15 cellular contexts compared by ENCODE assay signal in genomic region chr2:62142054-62142453, GRCh38. TPM values are rescaled to one million over a fixed set of nuclear protein-coding genes. Genes with fewer than 3 reads are reported as not detected.
DNase-seq lines count a peak whose midpoint lies in the region; ATAC-seq and TF ChIP-seq lines count a peak whose summit lies in the region.
"Had no signal": no experiment of that assay in that cellular context is flagged by ENCODE, and none has a peak within 500 bp of the region (broad histone marks: within the 10 kb centered on the region; RNA-seq: fewer than 3 reads in every experiment).

No MANE protein-coding gene starts in this region.

- no peak overlapping the region for H3K27ac ChIP-seq in GM23338 (ENCODE audit: low read depth)
- H3K27ac ChIP-seq in left lung, result no peak overlapping the region
- H3K27ac ChIP-seq: neutrophil had no signal

- peaks cover 6% of the 10 kb centered on the region; the same call in 1 of the 2 replicates for H3K9me2 ChIP-seq in GM23338 (ENCODE audit: insufficient read depth)

- H3K9me3 Mint-ChIP-seq in memory B cell (no peaks in the 10 kb centered on the region), GM23338 (no peaks in the 10 kb centered on the region)
- H3K9me3 Mint-ChIP-seq: activated naive CD4-positive, alpha-beta T cell treated with anti-CD3 and anti-CD28 coated beads for 36 hours; CD8-positive, alpha-beta memory T cell; stimulated activated naive CD8-positive, alpha-beta T cell treated with anti-CD3 and anti-CD28 coated beads, Interleukin-15, Interleukin-2, amounts not matched to agents 100 ng/mL and 50 ng/mL, for 24 hours had no signal

- H3K9me3 ChIP-seq in left lung, result no peaks in the 10 kb centered on the region
- H3K9me3 ChIP-seq: neutrophil had no signal

- H3K27me3 ChIP-seq in GM23338 (ENCODE audit: insufficient read depth) (no peaks in the 10 kb centered on the region), left lung (no peaks in the 10 kb centered on the region)
- H3K27me3 ChIP-seq: neutrophil had no signal

- DNase-seq in NCI-H2171 treated with DMSO at 0.1 percent for 48 hours (lab: John Stamatoyannopoulos, UW), result peak; percentile 38
- DNase-seq in NCI-H2171 (lab: John Stamatoyannopoulos, UW), result no peak
- no peak for DNase-seq in memory B cell (ENCODE audit: low spot score in 2 of 2)
- no peak for DNase-seq in GM23338 (ENCODE audit: low spot score)
- no peak for DNase-seq in left lung
- no peak for DNase-seq in NCI-H1417 treated with DMSO at 0.1 percent for 48 hours (lab: John Stamatoyannopoulos, UW)
- DNase-seq: activated naive CD4-positive, alpha-beta T cell treated with anti-CD3 and anti-CD28 coated beads for 36 hours; CD8-positive, alpha-beta memory T cell; foreskin fibroblast; mesenchymal stem cell; NCI-H1048 had no signal

- H3K4me3 ChIP-seq in GM23338 (no peak overlapping the region), left lung (no peak overlapping the region)

- no peak overlapping the region for H3K4me3 Mint-ChIP-seq in memory B cell
- no peak overlapping the region for H3K4me3 Mint-ChIP-seq in GM23338
- H3K4me3 Mint-ChIP-seq: activated naive CD4-positive, alpha-beta T cell treated with anti-CD3 and anti-CD28 coated beads for 36 hours; CD8-positive, alpha-beta memory T cell; stimulated activated naive CD8-positive, alpha-beta T cell treated with anti-CD3 and anti-CD28 coated beads, Interleukin-15, Interleukin-2, amounts not matched to agents 100 ng/mL and 50 ng/mL, for 24 hours had no signal

- H3K27me3 Mint-ChIP-seq in memory B cell, result no peaks in the 10 kb centered on the region
- H3K27me3 Mint-ChIP-seq in GM23338 (ENCODE audit: insufficient read depth, low read depth, poor library complexity), result peaks cover 2% of the 10 kb centered on the region
- H3K27me3 Mint-ChIP-seq: CD8-positive, alpha-beta memory T cell; stimulated activated naive CD8-positive, alpha-beta T cell treated with anti-CD3 and anti-CD28 coated beads, Interleukin-15, Interleukin-2, amounts not matched to agents 100 ng/mL and 50 ng/mL, for 24 hours had no signal

- H3K36me3 Mint-ChIP-seq in memory B cell (peaks cover 3% of the 10 kb centered on the region), GM23338 (ENCODE audit: low read depth) (no peaks in the 10 kb centered on the region)

- H3K36me3 ChIP-seq in GM23338 (ENCODE audit: insufficient read depth) (no peaks in the 10 kb centered on the region), left lung (no peaks in the 10 kb centered on the region)
- H3K36me3 ChIP-seq: neutrophil had no signal

- H3K4me1 Mint-ChIP-seq in memory B cell (peaks cover 34% of the 10 kb centered on the region), GM23338 (peaks cover 4% of the 10 kb centered on the region; the same call in 1 of the 3 replicates)

- intact Hi-C loops in left lung (cut with DNase I), result no loop called here

- H3K79me2 ChIP-seq in GM23338 (replicated peaks; ENCODE audit: insufficient read depth), result no peaks in the 10 kb centered on the region

- ATAC-seq in GM21529 (IDR thresholded peaks at IDR 0.05; ENCODE audit: unreplicated experiment) (peak; percentile 49), HG03469 (IDR thresholded peaks at IDR 0.05; ENCODE audit: unreplicated experiment) (peak; percentile 45), memory B cell (ENCODE audit: low read depth) (peak; percentile 64), GM23338 (no peak), left lung (no peak)

- H3K27ac Mint-ChIP-seq in memory B cell (peak overlapping the region; percentile 73), GM23338 (no peak overlapping the region)
- H3K27ac Mint-ChIP-seq: activated naive CD4-positive, alpha-beta T cell treated with anti-CD3 and anti-CD28 coated beads for 36 hours; CD8-positive, alpha-beta memory T cell; stimulated activated naive CD8-positive, alpha-beta T cell treated with anti-CD3 and anti-CD28 coated beads, Interleukin-15, Interleukin-2, amounts not matched to agents 100 ng/mL and 50 ng/mL, for 24 hours had no signal

- H3K4me2 ChIP-seq in GM23338, result no peak overlapping the region

- no peak overlapping the region for H2AFZ ChIP-seq in GM23338

- H3K4me1 ChIP-seq in GM23338 (ENCODE audit: insufficient read depth) (no peaks in the 10 kb centered on the region), left lung (no peaks in the 10 kb centered on the region)

- H4K20me1 ChIP-seq in GM23338 (replicated peaks; ENCODE audit: insufficient read depth), result no peaks in the 10 kb centered on the region

- no peaks in the 10 kb centered on the region for H3F3A ChIP-seq in GM23338 (replicated peaks; ENCODE audit: low read depth)

- no peak for TF ChIP-seq CTCF in GM23338 (conservative IDR thresholded peaks at IDR 0.05; ENCODE audit: low read depth in 2 of 2)
- TF ChIP-seq CTCF in left lung (IDR thresholded peaks at IDR 0.05), result no peak

TF ChIP-seq in GM23338, 12 proteins besides CTCF, POLR2A, EP300 and RAD21:
- TF ChIP-seq, protein P1, sequence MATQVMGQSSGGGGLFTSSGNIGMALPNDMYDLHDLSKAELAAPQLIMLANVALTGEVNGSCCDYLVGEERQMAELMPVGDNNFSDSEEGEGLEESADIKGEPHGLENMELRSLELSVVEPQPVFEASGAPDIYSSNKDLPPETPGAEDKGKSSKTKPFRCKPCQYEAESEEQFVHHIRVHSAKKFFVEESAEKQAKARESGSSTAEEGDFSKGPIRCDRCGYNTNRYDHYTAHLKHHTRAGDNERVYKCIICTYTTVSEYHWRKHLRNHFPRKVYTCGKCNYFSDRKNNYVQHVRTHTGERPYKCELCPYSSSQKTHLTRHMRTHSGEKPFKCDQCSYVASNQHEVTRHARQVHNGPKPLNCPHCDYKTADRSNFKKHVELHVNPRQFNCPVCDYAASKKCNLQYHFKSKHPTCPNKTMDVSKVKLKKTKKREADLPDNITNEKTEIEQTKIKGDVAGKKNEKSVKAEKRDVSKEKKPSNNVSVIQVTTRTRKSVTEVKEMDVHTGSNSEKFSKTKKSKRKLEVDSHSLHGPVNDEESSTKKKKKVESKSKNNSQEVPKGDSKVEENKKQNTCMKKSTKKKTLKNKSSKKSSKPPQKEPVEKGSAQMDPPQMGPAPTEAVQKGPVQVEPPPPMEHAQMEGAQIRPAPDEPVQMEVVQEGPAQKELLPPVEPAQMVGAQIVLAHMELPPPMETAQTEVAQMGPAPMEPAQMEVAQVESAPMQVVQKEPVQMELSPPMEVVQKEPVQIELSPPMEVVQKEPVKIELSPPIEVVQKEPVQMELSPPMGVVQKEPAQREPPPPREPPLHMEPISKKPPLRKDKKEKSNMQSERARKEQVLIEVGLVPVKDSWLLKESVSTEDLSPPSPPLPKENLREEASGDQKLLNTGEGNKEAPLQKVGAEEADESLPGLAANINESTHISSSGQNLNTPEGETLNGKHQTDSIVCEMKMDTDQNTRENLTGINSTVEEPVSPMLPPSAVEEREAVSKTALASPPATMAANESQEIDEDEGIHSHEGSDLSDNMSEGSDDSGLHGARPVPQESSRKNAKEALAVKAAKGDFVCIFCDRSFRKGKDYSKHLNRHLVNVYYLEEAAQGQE (IDR thresholded peaks at IDR 0.05; ENCODE audit: unreplicated experiment), result no peak
- TF ChIP-seq STAT1 (IDR thresholded peaks at IDR 0.05; ENCODE audit: unreplicated experiment), result no peak
- no peak for TF ChIP-seq CREB1 (CRISPR knock-in tag; IDR thresholded peaks at IDR 0.05; ENCODE audit: low read depth)
- TF ChIP-seq ETS1 (IDR thresholded peaks at IDR 0.05), result no peak
- no peak for TF ChIP-seq EZH2 (IDR thresholded peaks at IDR 0.05; ENCODE audit: low read depth, unreplicated experiment)
- no peak for TF ChIP-seq ZNF114 (CRISPR knock-in tag; IDR thresholded peaks at IDR 0.05)

RNA-seq across cellular contexts. Expression of gene B3GNT2, which starts 53.9 kb away (rescaled TPM):
- 70.4 and 73.1 TPM in 2 replicates for total RNA-seq in GM23338 (2014; rRNA removed; shearing (Covaris generic))
- 32.3 and 35.5 TPM in 2 replicates for polyA plus RNA-seq in GM23338 (2016; fragmentation: Nextera tagmentation; extraction: Ambion mirVana)
- 10 to 100 TPM; 31.9 to 33.0 TPM for total RNA-seq in left lung

Comparison
In these comparisons a context has a peak if more than half of its experiments do, and no peak if none do; other contexts are left out.
1. ATAC-seq: peak in GM21529 (single experiment), HG03469 (single experiment) and memory B cell (single experiment); none in GM23338 (single experiment) and left lung (single experiment).